10 cellular contexts compared by ENCODE assay signal in genomic region chr5:83035373-83036170, GRCh38. TPM values are rescaled to one million over a fixed set of nuclear protein-coding genes. Genes with fewer than 3 reads are reported as not detected.
DNase-seq lines count a peak whose midpoint lies in the region; ATAC-seq and TF ChIP-seq lines count a peak whose summit lies in the region.
"Had no signal": no experiment of that assay in that cellular context is flagged by ENCODE, and none has a peak within 500 bp of the region (broad histone marks: within the 10 kb centered on the region; RNA-seq: fewer than 3 reads in every experiment).

No MANE protein-coding gene starts in this region.

- H2BK5ac ChIP-seq in mesenchymal stem cell (ENCODE audit: low read depth, low read length, poor library complexity, severe bottlenecking), result no peak overlapping the region

- H3K4me2 ChIP-seq in mesenchymal stem cell (ENCODE audit: low read length, poor library complexity, severe bottlenecking), result no peak overlapping the region
- no peak overlapping the region for H3K4me2 ChIP-seq in PC-3 (ENCODE audit: low read length)
- H3K4me2 ChIP-seq: A549 had no signal

- H3K23ac ChIP-seq in mesenchymal stem cell (ENCODE audit: low read length in 2 of 2), result no peak overlapping the region

- no peaks in the 10 kb centered on the region for H4K20me1 ChIP-seq in PC-3 (ENCODE audit: low read length)

- no peak overlapping the region for H2AK5ac ChIP-seq in mesenchymal stem cell (ENCODE audit: low read length, severe bottlenecking)

- no peak overlapping the region for H3K14ac ChIP-seq in mesenchymal stem cell (ENCODE audit: low read length in 2 of 2)

- H4K8ac ChIP-seq in mesenchymal stem cell (ENCODE audit: low read length), result no peak overlapping the region

- H3K27ac ChIP-seq in mesenchymal stem cell (ENCODE audit: low read length, poor library complexity, severe bottlenecking) (no peak overlapping the region), PC-3 (ENCODE audit: low read length) (no peak overlapping the region)
- H3K27ac ChIP-seq: A549 had no signal

- BruUV-seq in PC-3 (replicated peaks; lab: Mats Ljungman, UMichigan), result no TSS peak

- H3K36me3 ChIP-seq in mesenchymal stem cell (ENCODE audit: control insufficient read depth in 1 of 2, insufficient read depth in 2 of 2, low read depth in 1 of 2, low read length in 2 of 2) (no peaks in the 10 kb centered on the region), PC-3 (ENCODE audit: low read depth, low read length) (no peaks in the 10 kb centered on the region)

- H3K9me2 ChIP-seq in PC-3 (replicated peaks; ENCODE audit: low read length), result no peaks in the 10 kb centered on the region

- no peaks in the 10 kb centered on the region for H3K79me2 ChIP-seq in PC-3 (ENCODE audit: low read length)

- ATAC-seq in PC-3, result no peak
- no peak for ATAC-seq in HG03520 (IDR thresholded peaks at IDR 0.05; ENCODE audit: unreplicated experiment)
- ATAC-seq in GM18868 (IDR thresholded peaks at IDR 0.05; ENCODE audit: unreplicated experiment), result no peak

- no peak for TF ChIP-seq CTCF in PC-3 (conservative IDR thresholded peaks at IDR 0.05; ENCODE audit: low read depth, low read length)

- H4K91ac ChIP-seq in mesenchymal stem cell (ENCODE audit: low read length), result no peak overlapping the region

- intact Hi-C loops in PC-3 (cut with micrococcal nuclease), result no loop called here

- H3F3A ChIP-seq in PC-3 (ENCODE audit: low read length, unreplicated experiment), result no peaks in the 10 kb centered on the region

- DNase-seq in NCI-H748 (lab: John Stamatoyannopoulos, UW; ENCODE audit: unreplicated experiment), result peak; percentile 34
- DNase-seq in NCI-H748 treated with DMSO at 0.1 percent for 48 hours (lab: John Stamatoyannopoulos, UW), result no peak
- peak in 55 of 56 donors; percentile 18 to 98 (median 84) for DNase-seq in amygdala (lab: John Stamatoyannopoulos, UW)
- DNase-seq in mesenchymal stem cell, result peak; percentile 18
- no peak for DNase-seq in dermis blood vessel endothelial cell
- DNase-seq in PC-3, result no peak
- DNase-seq: effector CD4-positive, alpha-beta T cell had no signal

- no peak overlapping the region for H2BK15ac ChIP-seq in mesenchymal stem cell (ENCODE audit: low read depth, poor library complexity, severe bottlenecking)

- no peak overlapping the region for H2AFZ ChIP-seq in mesenchymal stem cell (ENCODE audit: low read depth, low read length)
- no peak overlapping the region for H2AFZ ChIP-seq in PC-3 (ENCODE audit: low read length)

- no peak overlapping the region for H2BK12ac ChIP-seq in mesenchymal stem cell (ENCODE audit: low read length in 2 of 2)

- CTCF ChIA-PET in PC-3 (lab: Charles Lee), result no interaction called here

- no peak overlapping the region for H2BK120ac ChIP-seq in mesenchymal stem cell (ENCODE audit: low read depth, low read length)

- no peak overlapping the region for H3K4me3 ChIP-seq in mesenchymal stem cell (ENCODE audit: insufficient read depth in 1 of 2, low read depth in 1 of 2, low read length in 2 of 2)
- no peak overlapping the region for H3K4me3 ChIP-seq in PC-3 (ENCODE audit: low read length)
- H3K4me3 ChIP-seq: A549 had no signal

- H3K9me3 ChIP-seq in mesenchymal stem cell (ENCODE audit: control insufficient read depth, low read length), result no peaks in the 10 kb centered on the region
- no peaks in the 10 kb centered on the region for H3K9me3 ChIP-seq in PC-3 (ENCODE audit: low read length)
- H3K9me3 ChIP-seq: A549 had no signal

- H3K9ac ChIP-seq in mesenchymal stem cell (ENCODE audit: low read length), result no peak overlapping the region
- no peak overlapping the region for H3K9ac ChIP-seq in PC-3 (ENCODE audit: low read length)

- no peaks in the 10 kb centered on the region for H3K27me3 ChIP-seq in mesenchymal stem cell (ENCODE audit: control insufficient read depth in 1 of 2, insufficient read depth in 1 of 2, low read length in 2 of 2)
- H3K27me3 ChIP-seq in PC-3 (ENCODE audit: low read length), result no peaks in the 10 kb centered on the region

- H3K4me1 ChIP-seq in mesenchymal stem cell (ENCODE audit: control insufficient read depth, insufficient read depth, low read depth, low read length) (peaks cover 1% of the 10 kb centered on the region), PC-3 (ENCODE audit: insufficient read depth, low read length) (no peaks in the 10 kb centered on the region)
- H3K4me1 ChIP-seq: A549 had no signal

- no peak overlapping the region for H3K4ac ChIP-seq in mesenchymal stem cell (ENCODE audit: low read depth in 1 of 2, low read length in 2 of 2)

- no peak overlapping the region for H3K18ac ChIP-seq in mesenchymal stem cell (ENCODE audit: low read depth in 1 of 2, low read length in 2 of 2)

- POLR2A ChIA-PET in PC-3 (lab: Charles Lee; ENCODE audit: unreplicated experiment), result no interaction called here

- WGBS in mesenchymal stem cell, result 77% methylated on average over 5 of the region's 6 CpGs

- peaks cover 1% of the 10 kb centered on the region for H3K79me1 ChIP-seq in mesenchymal stem cell (replicated peaks; ENCODE audit: low read length, poor library complexity, severe bottlenecking)

RNA-seq across cellular contexts. Expression of gene TMEM167A, which starts 41.6 kb away (rescaled TPM):
- polyA plus RNA-seq in mesenchymal stem cell (2013, experiment 1 of 2), result 76.4 TPM
- polyA plus RNA-seq in mesenchymal stem cell (2013, experiment 2 of 2), result 83.2 TPM
- total RNA-seq in dermis blood vessel endothelial cell (57.7 and 60.5 TPM in 2 replicates), PC-3 (2014; rRNA removed) (25.1 and 35.7 TPM in 2 replicates)

RNA-seq across cellular contexts. Expression of gene XRCC4, which starts 41.8 kb away (rescaled TPM):
- 6.3 TPM for polyA plus RNA-seq in mesenchymal stem cell (2013, experiment 1 of 2)
- polyA plus RNA-seq in mesenchymal stem cell (2013, experiment 2 of 2), result 7.2 TPM
- total RNA-seq in dermis blood vessel endothelial cell, result 6.5 and 9.6 TPM in 2 replicates
- 11.5 and 13.8 TPM in 2 replicates for total RNA-seq in PC-3 (2014; rRNA removed)

Comparison
In these comparisons a context has a peak if more than half of its experiments do, and no peak if none do; other contexts are left out.
1. DNase-seq: peak in NCI-H748 (single experiment), amygdala (55 of 56) and mesenchymal stem cell (single experiment); none in NCI-H748 treated with DMSO at 0.1 percent for 48 hours (single experiment), dermis blood vessel endothelial cell (single experiment) and PC-3 (single experiment).